Comparison of ENCODE assay signal across 1 cellular context in the genomic region with DNA sequence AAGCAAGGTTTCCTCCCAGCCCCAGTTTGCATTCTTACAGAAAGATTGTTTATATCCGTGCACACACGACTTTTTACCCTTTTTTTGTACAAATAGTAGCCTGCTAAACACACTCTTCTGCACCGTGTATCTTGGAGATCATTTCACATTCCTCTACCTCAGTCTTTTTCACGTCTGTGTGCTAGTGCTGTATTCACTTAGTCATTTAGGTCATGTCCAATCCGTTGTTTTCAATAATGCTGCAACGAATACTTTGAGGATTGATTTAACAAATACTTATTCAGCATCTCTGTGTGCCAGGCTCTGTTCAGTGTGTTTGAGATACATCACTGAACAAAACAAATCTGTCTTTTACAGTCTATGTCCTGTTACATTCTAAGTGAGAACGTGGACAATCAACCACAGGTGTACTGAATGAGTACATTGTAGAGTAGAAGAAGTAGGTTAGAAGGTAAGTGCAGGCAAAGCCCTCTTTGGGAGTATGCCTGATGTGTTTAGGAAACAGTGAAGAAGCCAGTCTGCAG.
TF ChIP-seq lines count a peak whose summit lies in the region.

No MANE protein-coding gene starts in this region.

TF ChIP-seq in WTC11, 78 proteins besides CTCF, POLR2A, EP300 and RAD21 (continued from another document):
- TF ChIP-seq, protein P1, sequence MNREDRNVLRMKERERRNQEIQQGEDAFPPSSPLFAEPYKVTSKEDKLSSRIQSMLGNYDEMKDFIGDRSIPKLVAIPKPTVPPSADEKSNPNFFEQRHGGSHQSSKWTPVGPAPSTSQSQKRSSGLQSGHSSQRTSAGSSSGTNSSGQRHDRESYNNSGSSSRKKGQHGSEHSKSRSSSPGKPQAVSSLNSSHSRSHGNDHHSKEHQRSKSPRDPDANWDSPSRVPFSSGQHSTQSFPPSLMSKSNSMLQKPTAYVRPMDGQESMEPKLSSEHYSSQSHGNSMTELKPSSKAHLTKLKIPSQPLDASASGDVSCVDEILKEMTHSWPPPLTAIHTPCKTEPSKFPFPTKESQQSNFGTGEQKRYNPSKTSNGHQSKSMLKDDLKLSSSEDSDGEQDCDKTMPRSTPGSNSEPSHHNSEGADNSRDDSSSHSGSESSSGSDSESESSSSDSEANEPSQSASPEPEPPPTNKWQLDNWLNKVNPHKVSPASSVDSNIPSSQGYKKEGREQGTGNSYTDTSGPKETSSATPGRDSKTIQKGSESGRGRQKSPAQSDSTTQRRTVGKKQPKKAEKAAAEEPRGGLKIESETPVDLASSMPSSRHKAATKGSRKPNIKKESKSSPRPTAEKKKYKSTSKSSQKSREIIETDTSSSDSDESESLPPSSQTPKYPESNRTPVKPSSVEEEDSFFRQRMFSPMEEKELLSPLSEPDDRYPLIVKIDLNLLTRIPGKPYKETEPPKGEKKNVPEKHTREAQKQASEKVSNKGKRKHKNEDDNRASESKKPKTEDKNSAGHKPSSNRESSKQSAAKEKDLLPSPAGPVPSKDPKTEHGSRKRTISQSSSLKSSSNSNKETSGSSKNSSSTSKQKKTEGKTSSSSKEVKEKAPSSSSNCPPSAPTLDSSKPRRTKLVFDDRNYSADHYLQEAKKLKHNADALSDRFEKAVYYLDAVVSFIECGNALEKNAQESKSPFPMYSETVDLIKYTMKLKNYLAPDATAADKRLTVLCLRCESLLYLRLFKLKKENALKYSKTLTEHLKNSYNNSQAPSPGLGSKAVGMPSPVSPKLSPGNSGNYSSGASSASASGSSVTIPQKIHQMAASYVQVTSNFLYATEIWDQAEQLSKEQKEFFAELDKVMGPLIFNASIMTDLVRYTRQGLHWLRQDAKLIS (CRISPR knock-in tag; IDR thresholded peaks at IDR 0.05; ENCODE audit: borderline replicate concordance), result no peak
- TF ChIP-seq, protein P2, sequence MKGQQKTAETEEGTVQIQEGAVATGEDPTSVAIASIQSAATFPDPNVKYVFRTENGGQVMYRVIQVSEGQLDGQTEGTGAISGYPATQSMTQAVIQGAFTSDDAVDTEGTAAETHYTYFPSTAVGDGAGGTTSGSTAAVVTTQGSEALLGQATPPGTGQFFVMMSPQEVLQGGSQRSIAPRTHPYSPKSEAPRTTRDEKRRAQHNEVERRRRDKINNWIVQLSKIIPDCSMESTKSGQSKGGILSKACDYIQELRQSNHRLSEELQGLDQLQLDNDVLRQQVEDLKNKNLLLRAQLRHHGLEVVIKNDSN (CRISPR knock-in tag; IDR thresholded peaks at IDR 0.05), result no peak
- TF ChIP-seq ZNF121 (CRISPR knock-in tag; IDR thresholded peaks at IDR 0.05), result no peak
- TF ChIP-seq NFE2L1 (CRISPR knock-in tag; IDR thresholded peaks at IDR 0.05), result no peak
